In genomic region chr9:129352157-129352870, GRCh38 we compare ENCODE assay signal across 1 cellular context.
TF ChIP-seq lines count a peak whose summit lies in the region.

No MANE protein-coding gene starts in this region.

TF ChIP-seq in WTC11, 78 proteins besides CTCF, POLR2A, EP300 and RAD21 (continued from another document):
- 0 out of 2 replicates have a peak, but pooled peaks have one; percentile 43 for TF ChIP-seq FOXK1 (CRISPR knock-in tag; IDR thresholded peaks at IDR 0.05)
- TF ChIP-seq GTF2I (CRISPR knock-in tag; conservative IDR thresholded peaks at IDR 0.05) = 0 out of 2 replicates have a peak, but pooled peaks have one; percentile 30
- TF ChIP-seq, protein P1, sequence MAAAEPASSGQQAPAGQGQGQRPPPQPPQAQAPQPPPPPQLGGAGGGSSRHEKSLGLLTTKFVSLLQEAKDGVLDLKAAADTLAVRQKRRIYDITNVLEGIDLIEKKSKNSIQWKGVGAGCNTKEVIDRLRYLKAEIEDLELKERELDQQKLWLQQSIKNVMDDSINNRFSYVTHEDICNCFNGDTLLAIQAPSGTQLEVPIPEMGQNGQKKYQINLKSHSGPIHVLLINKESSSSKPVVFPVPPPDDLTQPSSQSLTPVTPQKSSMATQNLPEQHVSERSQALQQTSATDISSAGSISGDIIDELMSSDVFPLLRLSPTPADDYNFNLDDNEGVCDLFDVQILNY (CRISPR knock-in tag; IDR thresholded peaks at IDR 0.05) = peak; percentile 81; the same call in 1 of the 2 replicates
- no peak for TF ChIP-seq NFATC4 (CRISPR knock-in tag; IDR thresholded peaks at IDR 0.05)
- 0 out of 2 replicates have a peak, but pooled peaks have one; percentile 5 for TF ChIP-seq TEAD1 (CRISPR knock-in tag; IDR thresholded peaks at IDR 0.05)
- TF ChIP-seq JAZF1 (CRISPR knock-in tag; IDR thresholded peaks at IDR 0.05) = no peak
- TF ChIP-seq USF1 (CRISPR knock-in tag; IDR thresholded peaks at IDR 0.05) = peak; percentile 62; the same call in 1 of the 2 replicates
- no peak for TF ChIP-seq PRRX2 (CRISPR knock-in tag; IDR thresholded peaks at IDR 0.05)
